ENCODE assay signal across 8 cellular contexts in the genomic region with DNA sequence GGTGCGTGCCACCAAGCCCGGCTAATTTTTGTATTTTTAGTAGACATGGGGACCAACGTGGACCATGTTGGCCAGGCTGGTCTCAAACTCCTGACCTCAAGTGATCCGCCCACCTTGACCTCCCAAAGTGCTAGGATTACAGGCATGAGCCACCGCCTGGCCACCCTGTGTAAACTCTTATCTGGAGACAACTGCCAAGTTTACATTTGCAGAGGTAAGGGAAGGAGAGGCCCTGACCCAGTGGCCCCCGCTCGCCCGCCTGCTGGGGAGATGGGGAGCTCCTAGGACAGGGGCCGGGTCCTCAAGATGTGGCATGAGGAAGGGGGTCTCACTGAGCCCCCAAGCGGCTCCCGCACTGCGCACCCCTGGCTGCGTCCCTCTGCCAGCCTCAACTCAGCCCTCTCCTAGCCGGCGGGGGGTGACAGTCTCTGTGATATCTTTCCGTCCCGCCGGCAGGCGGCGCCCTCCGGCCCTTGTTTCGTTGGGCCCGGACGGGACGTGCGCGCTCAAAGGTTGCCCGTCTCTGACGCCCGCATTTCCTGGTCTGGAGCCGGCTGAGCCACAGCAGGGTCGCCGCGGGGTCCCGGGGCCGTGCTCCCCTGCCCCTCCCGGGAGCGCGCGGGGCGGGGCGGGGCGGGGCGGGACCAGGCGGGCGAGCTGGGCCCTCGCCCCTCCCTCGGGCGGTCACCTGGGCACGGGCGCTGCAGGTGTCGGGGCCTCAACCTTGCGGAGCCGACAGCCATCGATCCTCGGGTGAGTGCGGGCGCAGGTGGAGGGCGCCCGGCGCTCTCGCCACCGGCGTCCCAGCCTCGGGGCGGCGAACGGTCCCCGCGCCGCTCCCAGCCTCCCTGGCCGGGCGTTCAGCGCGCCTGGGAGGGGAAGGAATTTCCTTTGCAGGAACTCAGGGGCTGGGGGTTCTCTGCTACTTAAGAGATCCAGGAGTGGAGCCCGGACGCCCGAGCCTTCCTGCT. TPM values are rescaled to one million over a fixed set of nuclear protein-coding genes. Genes with fewer than 3 reads are reported as not detected.
A peak's percentile ranks its signal among the peaks of the same experiment; 100 is the strongest.
DNase-seq lines count a peak whose midpoint lies in the region; ATAC-seq and TF ChIP-seq lines count a peak whose summit lies in the region.

A gene with protein sequence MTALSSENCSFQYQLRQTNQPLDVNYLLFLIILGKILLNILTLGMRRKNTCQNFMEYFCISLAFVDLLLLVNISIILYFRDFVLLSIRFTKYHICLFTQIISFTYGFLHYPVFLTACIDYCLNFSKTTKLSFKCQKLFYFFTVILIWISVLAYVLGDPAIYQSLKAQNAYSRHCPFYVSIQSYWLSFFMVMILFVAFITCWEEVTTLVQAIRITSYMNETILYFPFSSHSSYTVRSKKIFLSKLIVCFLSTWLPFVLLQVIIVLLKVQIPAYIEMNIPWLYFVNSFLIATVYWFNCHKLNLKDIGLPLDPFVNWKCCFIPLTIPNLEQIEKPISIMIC (plus strand): TSS at position 533 of the 971 bp plus-strand sequence. CDS start 45,978 bp downstream, outside the sequence.

- H3K9me3 ChIP-seq in fibroblast of lung (ENCODE audit: control insufficient read depth, insufficient read depth, low read depth, low read length) = no peaks in the 10 kb centered on the region

- no peaks in the 10 kb centered on the region for H3K4me1 ChIP-seq in fibroblast of lung (ENCODE audit: control insufficient read depth, extremely low read depth, insufficient read depth, low read length)

- H3K9ac ChIP-seq in fibroblast of lung (ENCODE audit: insufficient read depth, low read length) = no peak within 1 kb of the TSS

- H3K9me3 Mint-ChIP-seq in Calu3 (ENCODE audit: low read depth, unreplicated experiment) (no peaks in the 10 kb centered on the region), natural killer cell (no peaks in the 10 kb centered on the region)

- H3K4me3 Mint-ChIP-seq in Calu3 (ENCODE audit: low read depth, unreplicated experiment) (peak within 1 kb of the TSS; percentile 93), natural killer cell (peak within 1 kb of the TSS; percentile 83)

- H3K4me1 Mint-ChIP-seq in Calu3 (ENCODE audit: low read depth, unreplicated experiment) = peaks cover 22% of the 10 kb centered on the region
- H3K4me1 Mint-ChIP-seq in natural killer cell = peaks cover 21 to 22% of the 10 kb centered on the region in 2 donors

- H4K20me1 ChIP-seq in fibroblast of lung (ENCODE audit: control insufficient read depth, extremely low read depth, insufficient read depth, low read length) = no peaks in the 10 kb centered on the region

- peak within 1 kb of the TSS; percentile 26 to 57 (median 48) for H3K4me3 ChIP-seq in fibroblast of lung (replicated peaks in 1 of 4; ENCODE audit: control extremely low read depth in 1 of 4, insufficient read depth in 1 of 4, low read depth in 3 of 4, low read length in 4 of 4)

- ATAC-seq in GM19468 (IDR thresholded peaks at IDR 0.05; ENCODE audit: extremely low read depth, unreplicated experiment) (peak; percentile 75), HG03575 (IDR thresholded peaks at IDR 0.05; ENCODE audit: extremely low read depth, insufficient number of reproducible peaks, low FRiP score, unreplicated experiment) (peak; percentile 64), natural killer cell (peak; percentile 86 to 89 (median 88))
- ATAC-seq in stimulated activated naive CD8-positive, alpha-beta T cell treated with anti-CD3 and anti-CD28 coated beads, Interleukin-15, Interleukin-2, amounts not matched to agents 100 U/mL and 50 U/mL, for 24 hours = peak; percentile 91

- peak within 1 kb of the TSS; percentile 80 for H3K4me2 ChIP-seq in fibroblast of lung (ENCODE audit: extremely low read depth, insufficient read depth, low read length)

- H3K79me2 ChIP-seq in fibroblast of lung (ENCODE audit: control insufficient read depth, insufficient read depth, low read length) = no peaks in the 10 kb centered on the region

- H3K36me3 ChIP-seq in fibroblast of lung (ENCODE audit: control insufficient read depth, insufficient read depth, low read length) = no peaks in the 10 kb centered on the region

- H3K27me3 Mint-ChIP-seq in Calu3 (ENCODE audit: unreplicated experiment) = no peaks in the 10 kb centered on the region
- H3K27me3 Mint-ChIP-seq in natural killer cell (ENCODE audit: low read depth in 2 of 2) = no peaks in the 10 kb centered on the region

- H3K36me3 Mint-ChIP-seq in Calu3 (ENCODE audit: insufficient read depth, unreplicated experiment) (peaks cover 22% of the 10 kb centered on the region), natural killer cell (no peaks in the 10 kb centered on the region)

- intact Hi-C loops in Calu3 (cut with micrococcal nuclease; ENCODE audit: unreplicated experiment) = loop anchor here (5.0 kb wide), 1 partner anchor 55 kb away; no protein-coding TSS in a partner anchor
- intact Hi-C loops in natural killer cell (cut with micrococcal nuclease) = loop anchor here (5.0 kb wide), 1 partner anchor 270 kb away; a partner anchor contains a TSS

- CTCF ChIA-PET in Calu3 (lab: Charles Lee) = interaction anchor here (0.6 to 1.3 kb wide), 6 partner anchors 12 to 171 kb away, joined by 3 to 6 read pairs (median 4); no protein-coding TSS in a partner anchor

- TF ChIP-seq CTCF in Calu3 (IDR thresholded peaks at IDR 0.05; ENCODE audit: unreplicated experiment) (peak; percentile 99), fibroblast of lung (conservative IDR thresholded peaks at IDR 0.05 in 1 of 2, IDR thresholded peaks at IDR 0.05 in 1 of 2; ENCODE audit: low read depth in 1 of 2, low read length in 2 of 2) (peak; percentile 62 to 64), natural killer cell (IDR thresholded peaks at IDR 0.05) (peak; percentile 87)

- peak; percentile 97 for DNase-seq in Calu3
- DNase-seq in NOMO-1 treated with dmso at 0.1 percent for 144 hours (lab: John Stamatoyannopoulos, UW; ENCODE audit: unreplicated experiment) = peak; percentile 94
- DNase-seq in activated T-cell treated with anti-CD3 and anti-CD28 coated beads for 1 hour (ENCODE audit: low read depth) = peak; percentile 78
- peak; percentile 14 to 33 for DNase-seq in fibroblast of lung (ENCODE audit: low read depth in 2 of 2)
- peak; percentile 78 for DNase-seq in natural killer cell
- DNase-seq in stimulated activated naive CD8-positive, alpha-beta T cell treated with anti-CD3 and anti-CD28 coated beads, Interleukin-15, Interleukin-2, amounts not matched to agents 100 U/mL and 50 U/mL, for 24 hours = peak; percentile 89

- H2AFZ ChIP-seq in fibroblast of lung (ENCODE audit: low read length) = no peak within 1 kb of the TSS

- H3K27ac Mint-ChIP-seq in Calu3 (ENCODE audit: unreplicated experiment) (peak within 1 kb of the TSS; percentile 75), natural killer cell (peak within 1 kb of the TSS in 1 of 2 donors; percentile 58)

- H3K27ac ChIP-seq in fibroblast of lung (ENCODE audit: insufficient read depth, low read length) = no peak within 1 kb of the TSS

- no TSS peak for BruUV-seq in Calu3 (replicated peaks; lab: Mats Ljungman, UMichigan)

- peaks cover 26% of the 10 kb centered on the region for H3K27me3 ChIP-seq in fibroblast of lung (ENCODE audit: control insufficient read depth, insufficient read depth, low read length)

RNA-seq across cellular contexts. Expression of the gene that starts here (rescaled TPM):
- 48.6 and 53.8 TPM in 2 replicates for total RNA-seq in Calu3 (2022)
- total RNA-seq in fibroblast of lung = 0.50 and 0.51 TPM in 2 replicates
- polyA plus RNA-seq in fibroblast of lung = 0.56 and 0.58 TPM in 2 replicates
- polyA plus RNA-seq in fibroblast of lung (2012) = 0.29 and 0.36 TPM in 2 replicates
- polyA minus RNA-seq in fibroblast of lung (ENCODE audit: low replicate concordance) = not detected in 2 replicates
- total RNA-seq in natural killer cell = 1 to 10 TPM; 1.8 to 5.5 (median 3.8) TPM

Comparison
In these comparisons a context has a peak if more than half of its experiments do, and no peak if none do; other contexts are left out.
1. Peak in DNase-seq, H3K4me3 ChIP-seq and H3K4me2 ChIP-seq in fibroblast of lung; RNA of the gene not detected or under 1 TPM.
2. DNase-seq: peak in every context shown above with its lines; median percentile 97 in Calu3; 94 in NOMO-1 treated with dmso at 0.1 percent for 144 hours; 89 in stimulated activated naive CD8-positive, alpha-beta T cell treated with anti-CD3 and anti-CD28 coated beads, Interleukin-15, Interleukin-2, amounts not matched to agents 100 U/mL and 50 U/mL, for 24 hours; 78 in activated T-cell treated with anti-CD3 and anti-CD28 coated beads for 1 hour; 78 in natural killer cell; 24 in fibroblast of lung.